Comparison of ENCODE assay signal across 1 cellular context in genomic region chr20:50308513-50309279, GRCh38.
TF ChIP-seq lines count a peak whose summit lies in the region.

No MANE protein-coding gene starts in this region.

TF ChIP-seq in SK-N-SH treated with all-trans-retinoic acid at 6 μM for 48 hours, 23 proteins besides CTCF, POLR2A, EP300 and RAD21 (continued from another document):
- TF ChIP-seq CSRNP3 (CRISPR knock-in tag; IDR thresholded peaks at IDR 0.05) (no peak), CSDC2 (CRISPR knock-in tag; IDR thresholded peaks at IDR 0.05) (no peak)
